Comparison of ENCODE assay signal across 1 cellular context in genomic region chr6:52666523-52666922, GRCh38.
TF ChIP-seq lines count a peak whose summit lies in the region.

No MANE protein-coding gene starts in this region.

TF ChIP-seq in GM12878, 131 proteins besides CTCF, POLR2A, EP300 and RAD21:
- no peak for TF ChIP-seq CBX5 (IDR thresholded peaks at IDR 0.05; ENCODE audit: low read depth)
- no peak for TF ChIP-seq POU2F2 (IDR thresholded peaks at IDR 0.05; ENCODE audit: borderline replicate concordance, low read depth, low read length)
- TF ChIP-seq KDM1A (IDR thresholded peaks at IDR 0.05; ENCODE audit: borderline replicate concordance) = no peak
- TF ChIP-seq NR2C2 (IDR thresholded peaks at IDR 0.05; ENCODE audit: borderline replicate concordance, control insufficient read depth, insufficient read length, low read depth) = no peak
- no peak for TF ChIP-seq SREBF2 (IDR thresholded peaks at IDR 0.05; ENCODE audit: low read length)
- TF ChIP-seq MLLT1 (IDR thresholded peaks at IDR 0.05) = no peak
- no peak for TF ChIP-seq DPF2 (IDR thresholded peaks at IDR 0.05)
- no peak for TF ChIP-seq ETV6 (conservative IDR thresholded peaks at IDR 0.05 in 1 of 2, IDR thresholded peaks at IDR 0.05 in 1 of 2; ENCODE audit: borderline replicate concordance in 1 of 2, low read depth in 1 of 2)
- TF ChIP-seq SRF (IDR thresholded peaks at IDR 0.05; ENCODE audit: low read depth in 2 of 2, low read length in 2 of 2) = no peak
- TF ChIP-seq MXI1 (IDR thresholded peaks at IDR 0.05; ENCODE audit: low read depth, low read length) = no peak
- TF ChIP-seq TCF7 (IDR thresholded peaks at IDR 0.05; ENCODE audit: borderline replicate concordance) = no peak
- TF ChIP-seq TARDBP (IDR thresholded peaks at IDR 0.05; ENCODE audit: borderline replicate concordance) = no peak
- TF ChIP-seq, protein P1, sequence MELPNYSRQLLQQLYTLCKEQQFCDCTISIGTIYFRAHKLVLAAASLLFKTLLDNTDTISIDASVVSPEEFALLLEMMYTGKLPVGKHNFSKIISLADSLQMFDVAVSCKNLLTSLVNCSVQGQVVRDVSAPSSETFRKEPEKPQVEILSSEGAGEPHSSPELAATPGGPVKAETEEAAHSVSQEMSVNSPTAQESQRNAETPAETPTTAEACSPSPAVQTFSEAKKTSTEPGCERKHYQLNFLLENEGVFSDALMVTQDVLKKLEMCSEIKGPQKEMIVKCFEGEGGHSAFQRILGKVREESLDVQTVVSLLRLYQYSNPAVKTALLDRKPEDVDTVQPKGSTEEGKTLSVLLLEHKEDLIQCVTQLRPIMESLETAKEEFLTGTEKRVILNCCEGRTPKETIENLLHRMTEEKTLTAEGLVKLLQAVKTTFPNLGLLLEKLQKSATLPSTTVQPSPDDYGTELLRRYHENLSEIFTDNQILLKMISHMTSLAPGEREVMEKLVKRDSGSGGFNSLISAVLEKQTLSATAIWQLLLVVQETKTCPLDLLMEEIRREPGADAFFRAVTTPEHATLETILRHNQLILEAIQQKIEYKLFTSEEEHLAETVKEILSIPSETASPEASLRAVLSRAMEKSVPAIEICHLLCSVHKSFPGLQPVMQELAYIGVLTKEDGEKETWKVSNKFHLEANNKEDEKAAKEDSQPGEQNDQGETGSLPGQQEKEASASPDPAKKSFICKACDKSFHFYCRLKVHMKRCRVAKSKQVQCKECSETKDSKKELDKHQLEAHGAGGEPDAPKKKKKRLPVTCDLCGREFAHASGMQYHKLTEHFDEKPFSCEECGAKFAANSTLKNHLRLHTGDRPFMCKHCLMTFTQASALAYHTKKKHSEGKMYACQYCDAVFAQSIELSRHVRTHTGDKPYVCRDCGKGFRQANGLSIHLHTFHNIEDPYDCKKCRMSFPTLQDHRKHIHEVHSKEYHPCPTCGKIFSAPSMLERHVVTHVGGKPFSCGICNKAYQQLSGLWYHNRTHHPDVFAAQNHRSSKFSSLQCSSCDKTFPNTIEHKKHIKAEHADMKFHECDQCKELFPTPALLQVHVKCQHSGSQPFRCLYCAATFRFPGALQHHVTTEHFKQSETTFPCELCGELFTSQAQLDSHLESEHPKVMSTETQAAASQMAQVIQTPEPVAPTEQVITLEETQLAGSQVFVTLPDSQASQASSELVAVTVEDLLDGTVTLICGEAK (IDR thresholded peaks at IDR 0.05; ENCODE audit: borderline replicate concordance) = no peak
